Comparison of ENCODE assay signal across 20 cellular contexts in the genomic region with DNA sequence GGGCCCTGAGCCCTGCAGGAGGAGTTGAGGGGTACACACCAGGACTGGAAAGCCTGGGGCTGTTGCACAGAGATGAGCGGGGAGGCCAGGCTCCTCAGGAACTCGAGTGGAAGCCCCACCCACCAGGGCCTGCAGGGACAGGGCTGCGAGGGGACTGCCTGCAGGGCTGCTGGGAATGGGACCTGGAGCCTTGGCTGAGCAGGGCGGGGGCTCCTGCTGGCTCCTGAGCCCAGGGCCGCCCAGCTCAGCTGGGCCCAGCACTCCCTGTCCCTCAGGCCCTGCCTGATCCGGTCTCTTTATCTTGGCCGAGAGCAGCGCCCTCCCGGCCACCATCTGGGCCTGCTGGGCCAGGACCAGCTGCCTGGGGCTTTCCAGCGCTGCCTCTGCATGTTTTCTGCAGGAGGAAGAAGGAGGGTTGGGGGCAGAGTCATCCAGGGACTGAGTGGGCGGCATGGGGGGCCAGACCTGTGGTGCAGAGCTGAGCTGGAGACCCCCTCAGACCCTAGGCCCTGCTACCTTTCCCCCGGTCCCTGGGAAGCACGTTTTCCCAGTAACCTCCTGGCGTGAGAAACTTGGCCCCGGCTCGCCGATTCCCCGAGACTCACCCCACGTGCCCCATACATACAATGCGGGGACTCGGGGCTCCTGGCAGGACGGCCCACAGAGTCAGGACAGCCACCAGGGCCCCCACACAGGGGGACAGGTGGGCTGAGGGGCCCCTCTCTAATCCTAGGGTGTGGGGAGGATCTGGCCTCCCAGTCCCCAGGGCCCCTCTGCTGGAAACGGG. TPM values are rescaled to one million over a fixed set of nuclear protein-coding genes. Genes with fewer than 3 reads are reported as not detected.
DNase-seq lines count a peak whose midpoint lies in the region; ATAC-seq, FAIRE-seq and TF ChIP-seq lines count a peak whose summit lies in the region.
"Had no signal": no experiment of that assay in that cellular context is flagged by ENCODE, and none has a peak within 500 bp of the region (broad histone marks: within the 10 kb centered on the region; RNA-seq: fewer than 3 reads in every experiment).

No MANE protein-coding gene starts in this region.

- no peak overlapping the region for H4K91ac ChIP-seq in neuronal stem cell (ENCODE audit: low read depth, low read length, poor library complexity)

- peaks cover 4% of the 10 kb centered on the region for H3K9me3 Mint-ChIP-seq in activated CD4-positive, alpha-beta memory T cell treated with anti-CD3 and anti-CD28 coated beads for 36 hours
- peaks cover 4% of the 10 kb centered on the region for H3K9me3 Mint-ChIP-seq in T-helper 2 cell treated with Interferon-gamma antibody and Interleukin-4, amounts not matched to agents 5 μg/mL and 100 μg/mL, for 36 hours
- H3K9me3 Mint-ChIP-seq: endodermal cell had no signal

- peak overlapping the region; percentile 94 for H3K14ac ChIP-seq in neuronal stem cell (ENCODE audit: low read length)

- peak overlapping the region; percentile 73 for H2BK12ac ChIP-seq in neuronal stem cell (ENCODE audit: low read length)

- peak overlapping the region; percentile 94 for H2BK15ac ChIP-seq in neuronal stem cell (ENCODE audit: low read length)

- intact Hi-C loops in Right ventricle myocardium superior (cut with DNase I) (no loop called here), cardiac septum (cut with DNase I) (no loop called here)
- intact Hi-C loops in activated CD4-positive, alpha-beta memory T cell treated with anti-CD3 and anti-CD28 coated beads for 36 hours (cut with micrococcal nuclease): no loop called here

- ATAC-seq in Right ventricle myocardium superior (ENCODE audit: poor library complexity): peak; percentile 77
- ATAC-seq: A549 had no signal

- H3K79me1 ChIP-seq in neuronal stem cell (ENCODE audit: low read depth, low read length): peaks cover 3% of the 10 kb centered on the region

- no peaks in the 10 kb centered on the region for H3K27me3 Mint-ChIP-seq in activated CD4-positive, alpha-beta memory T cell treated with anti-CD3 and anti-CD28 coated beads for 36 hours
- H3K27me3 Mint-ChIP-seq in T-helper 2 cell treated with Interferon-gamma antibody and Interleukin-4, amounts not matched to agents 5 μg/mL and 100 μg/mL, for 36 hours (ENCODE audit: low read depth): peaks cover 5% of the 10 kb centered on the region

- no peak overlapping the region for H4K8ac ChIP-seq in neuronal stem cell (ENCODE audit: low read depth, low read length)

- CTCF ChIA-PET in activated CD4-positive, alpha-beta memory T cell treated with anti-CD3 and anti-CD28 coated beads for 36 hours (lab: Charles Lee): interaction anchor here (1.3 kb wide), 1 partner anchor 74 kb away, joined by 3 read pairs; no protein-coding TSS in a partner anchor

- H3K27ac ChIP-seq in neuronal stem cell (replicated peaks; ENCODE audit: low read length): no peak overlapping the region
- no peak overlapping the region for H3K27ac ChIP-seq in brain microvascular endothelial cell
- H3K27ac ChIP-seq: A549, sigmoid colon had no signal

- peak overlapping the region; percentile 10 for H3K4ac ChIP-seq in neuronal stem cell (ENCODE audit: low read length)

- no peaks in the 10 kb centered on the region for H3K36me3 Mint-ChIP-seq in activated CD4-positive, alpha-beta memory T cell treated with anti-CD3 and anti-CD28 coated beads for 36 hours
- H3K36me3 Mint-ChIP-seq in T-helper 2 cell treated with Interferon-gamma antibody and Interleukin-4, amounts not matched to agents 5 μg/mL and 100 μg/mL, for 36 hours (ENCODE audit: low read depth): no peaks in the 10 kb centered on the region

- DNase-seq in Right ventricle myocardium superior (peak; percentile 80), cardiac septum (ENCODE audit: low spot score) (no peak), frontal cortex (ENCODE audit: low spot score in 2 of 2) (peak; percentile 65 to 74), neuronal stem cell (ENCODE audit: low spot score) (no peak), brain microvascular endothelial cell (no peak)
- DNase-seq in stimulated activated CD8-positive, alpha-beta memory T cell treated with anti-CD3 and anti-CD28 coated beads, Interleukin-4, amount 100 ng/mL, for 48 hours: no peak
- DNase-seq in activated CD4-positive, alpha-beta memory T cell treated with anti-CD3 and anti-CD28 coated beads for 36 hours: no peak
- DNase-seq in T-helper 2 cell treated with Interferon-gamma antibody and Interleukin-4, amounts not matched to agents 5 μg/mL and 100 μg/mL, for 36 hours (ENCODE audit: low spot score): no peak
- DNase-seq: activated CD4-positive, alpha-beta T cell treated with anti-CD3 and anti-CD28 coated beads, Interleukin-2, amount 50 U/mL, for 4 hours; activated effector memory CD4-positive, alpha-beta T cell treated with Interleukin-2 at 50 U/mL for 16 hours; endodermal cell; naive B cell; NCI-H2029 treated with DMSO at 0.1 percent for 48 hours; NCI-H748 treated with DMSO at 0.1 percent for 48 hours; sigmoid colon; stimulated activated naive CD4-positive, alpha-beta T cell treated with Interleukin-2 at 50 U/mL for 16 hours had no signal

- H3K27ac Mint-ChIP-seq in activated CD4-positive, alpha-beta memory T cell treated with anti-CD3 and anti-CD28 coated beads for 36 hours: no peak overlapping the region
- no peak overlapping the region for H3K27ac Mint-ChIP-seq in T-helper 2 cell treated with Interferon-gamma antibody and Interleukin-4, amounts not matched to agents 5 μg/mL and 100 μg/mL, for 36 hours
- H3K27ac Mint-ChIP-seq: endodermal cell, naive B cell had no signal

- peaks cover 0 to 1% of the 10 kb centered on the region in 2 donors for H3K9me3 ChIP-seq in neuronal stem cell (replicated peaks in 1 of 2; ENCODE audit: control insufficient read depth in 2 of 2, insufficient read depth in 1 of 2, low read depth in 1 of 2, low read length in 2 of 2)
- H3K9me3 ChIP-seq: A549, sigmoid colon had no signal

- WGBS in neuronal stem cell (ENCODE audit: extremely low coverage in 2 of 2, insufficient read length in 2 of 2, insufficient replicate concordance in 1 of 2), 2 donors: no CpG with 5 or more reads among the region's 23 CpGs

- H2AFZ ChIP-seq in neuronal stem cell (ENCODE audit: low read length): no peak overlapping the region

- H3K4me3 Mint-ChIP-seq in activated CD4-positive, alpha-beta memory T cell treated with anti-CD3 and anti-CD28 coated beads for 36 hours: no peak overlapping the region
- no peak overlapping the region for H3K4me3 Mint-ChIP-seq in T-helper 2 cell treated with Interferon-gamma antibody and Interleukin-4, amounts not matched to agents 5 μg/mL and 100 μg/mL, for 36 hours
- H3K4me3 Mint-ChIP-seq: endodermal cell, naive B cell had no signal

- POLR2A ChIA-PET in activated CD4-positive, alpha-beta memory T cell treated with anti-CD3 and anti-CD28 coated beads for 36 hours (lab: Charles Lee): interaction anchor here (1.2 kb wide), 1 partner anchor 13 kb away, joined by 3 read pairs; no protein-coding TSS in a partner anchor

- H3K4me3 ChIP-seq in neuronal stem cell (ENCODE audit: low read length in 2 of 2) (no peak overlapping the region), brain microvascular endothelial cell (ENCODE audit: low read depth, low read length) (no peak overlapping the region)
- H3K4me3 ChIP-seq: A549, sigmoid colon had no signal

- H3K18ac ChIP-seq in neuronal stem cell (ENCODE audit: low read length): peak overlapping the region; percentile 95

- H3K9ac ChIP-seq in neuronal stem cell (ENCODE audit: low read depth, low read length, poor library complexity): peak overlapping the region; percentile 60

- peak overlapping the region; percentile 47 for H2BK120ac ChIP-seq in neuronal stem cell (ENCODE audit: low read depth, low read length)

- no peak for TF ChIP-seq CTCF in brain microvascular endothelial cell (IDR thresholded peaks at IDR 0.05; ENCODE audit: low read depth, low read length, missing control alignments)

- H3K36me3 ChIP-seq in neuronal stem cell (replicated peaks in 1 of 2; ENCODE audit: control insufficient read depth in 2 of 2, insufficient read depth in 2 of 2, low read length in 2 of 2) (no peaks in the 10 kb centered on the region), brain microvascular endothelial cell (replicated peaks) (no peaks in the 10 kb centered on the region)
- H3K36me3 ChIP-seq: sigmoid colon had no signal

- FAIRE-seq in frontal cortex (lab: Jason Lieb, UNC): no peak
- FAIRE-seq: A549, keratinocyte had no signal

- no peak overlapping the region for H3K4me2 ChIP-seq in neuronal stem cell (ENCODE audit: insufficient read depth, low read length, poor library complexity, severe bottlenecking)
- H3K4me2 ChIP-seq: A549 had no signal

- H3K27me3 ChIP-seq in neuronal stem cell (ENCODE audit: control insufficient read depth in 3 of 3, insufficient read depth in 3 of 3, low read depth in 1 of 3, low read length in 3 of 3) (peaks cover 0 to 21% (median 0%) of the 10 kb centered on the region in 3 experiments), brain microvascular endothelial cell (replicated peaks) (no peaks in the 10 kb centered on the region)

- H3K4me1 Mint-ChIP-seq in activated CD4-positive, alpha-beta memory T cell treated with anti-CD3 and anti-CD28 coated beads for 36 hours (ENCODE audit: low read depth): peaks cover 31% of the 10 kb centered on the region
- H3K4me1 Mint-ChIP-seq in T-helper 2 cell treated with Interferon-gamma antibody and Interleukin-4, amounts not matched to agents 5 μg/mL and 100 μg/mL, for 36 hours (ENCODE audit: low read depth): peaks cover 23% of the 10 kb centered on the region

- in situ Hi-C loops in brain microvascular endothelial cell (cut with HindIII; ENCODE audit: low pct_ligation_motif_present, low sequenced_read_pairs): no loop called here

- H2BK5ac ChIP-seq in neuronal stem cell (ENCODE audit: low read length): peak overlapping the region; percentile 87

- H2AK5ac ChIP-seq in neuronal stem cell (ENCODE audit: low read depth, low read length): peak overlapping the region; percentile 97

- peak overlapping the region; percentile 80 for H3K23ac ChIP-seq in neuronal stem cell (ENCODE audit: low read depth, low read length, poor library complexity)

- peaks cover 8 to 15% of the 10 kb centered on the region in 2 donors for H3K4me1 ChIP-seq in neuronal stem cell (ENCODE audit: control insufficient read depth in 2 of 2, insufficient read depth in 1 of 2, low read depth in 1 of 2, low read length in 2 of 2)

RNA-seq across cellular contexts. Expression of a gene that starts 9.4 kb away (rescaled TPM):
- 2.1 TPM for total RNA-seq in Right ventricle myocardium superior
- total RNA-seq in cardiac septum: 20.7 TPM
- total RNA-seq in frontal cortex: not detected
- 0.07 TPM for polyA plus RNA-seq in neuronal stem cell (2013, experiment 1 of 2)
- polyA plus RNA-seq in neuronal stem cell (2013, experiment 2 of 2): 0.12 TPM
- total RNA-seq in activated CD4-positive, alpha-beta memory T cell treated with anti-CD3 and anti-CD28 coated beads for 36 hours: 1 to 10 TPM; 1.6 to 2.1 TPM
- total RNA-seq: glomerular endothelial cell, M059J had no signal
- polyA plus RNA-seq: keratinocyte had no signal

RNA-seq across cellular contexts. Expression of a gene that starts 15.8 kb away (rescaled TPM):
- total RNA-seq in Right ventricle myocardium superior: 6,152 TPM
- 1,323 TPM for total RNA-seq in cardiac septum
- total RNA-seq in frontal cortex: 61.1 TPM
- 0.33 TPM for polyA plus RNA-seq in neuronal stem cell (2013, experiment 1 of 2)
- 0.42 TPM for polyA plus RNA-seq in neuronal stem cell (2013, experiment 2 of 2)
- total RNA-seq in activated CD4-positive, alpha-beta memory T cell treated with anti-CD3 and anti-CD28 coated beads for 36 hours: not detected
- total RNA-seq: glomerular endothelial cell, M059J had no signal
- polyA plus RNA-seq: keratinocyte had no signal

RNA-seq across cellular contexts. Expression of a gene that starts 16.4 kb away (rescaled TPM):
- total RNA-seq in Right ventricle myocardium superior (1.1 TPM), cardiac septum (3.4 TPM), frontal cortex (not detected)
- polyA plus RNA-seq in neuronal stem cell (2013, experiment 1 of 2): 0.31 TPM
- polyA plus RNA-seq in neuronal stem cell (2013, experiment 2 of 2): 0.22 TPM
- under 1 TPM; 0.90 to 0.94 TPM for total RNA-seq in activated CD4-positive, alpha-beta memory T cell treated with anti-CD3 and anti-CD28 coated beads for 36 hours
- total RNA-seq: glomerular endothelial cell, sigmoid colon had no signal

RNA-seq across cellular contexts. Expression of a gene that starts 16.9 kb away (rescaled TPM):
- total RNA-seq in Right ventricle myocardium superior (142 TPM), cardiac septum (162 TPM), frontal cortex (62.4 TPM)
- polyA plus RNA-seq in neuronal stem cell (2013, experiment 1 of 2): 33.3 TPM
- polyA plus RNA-seq in neuronal stem cell (2013, experiment 2 of 2): 31.2 TPM
- 10 to 100 TPM; 66.8 to 69.4 TPM for total RNA-seq in activated CD4-positive, alpha-beta memory T cell treated with anti-CD3 and anti-CD28 coated beads for 36 hours

RNA-seq across cellular contexts. Expression of a gene that starts 21.3 kb away (rescaled TPM):
- total RNA-seq in Right ventricle myocardium superior (9.7 TPM), cardiac septum (5.9 TPM), frontal cortex (0.82 TPM)
- 0.07 TPM for polyA plus RNA-seq in neuronal stem cell (2013, experiment 1 of 2)
- 0.07 TPM for polyA plus RNA-seq in neuronal stem cell (2013, experiment 2 of 2)
- total RNA-seq in activated CD4-positive, alpha-beta memory T cell treated with anti-CD3 and anti-CD28 coated beads for 36 hours: not detected
- total RNA-seq: glomerular endothelial cell, M059J had no signal
- polyA plus RNA-seq: keratinocyte had no signal

Comparison
In these comparisons a context has a peak if more than half of its experiments do, and no peak if none do; other contexts are left out.
1. DNase-seq: peak in Right ventricle myocardium superior (single experiment) and frontal cortex (2 of 2); none in cardiac septum (single experiment), neuronal stem cell (single experiment), brain microvascular endothelial cell (single experiment), stimulated activated CD8-positive, alpha-beta memory T cell treated with anti-CD3 and anti-CD28 coated beads, Interleukin-4, amount 100 ng/mL, for 48 hours (single experiment), activated CD4-positive, alpha-beta memory T cell treated with anti-CD3 and anti-CD28 coated beads for 36 hours (single experiment) and T-helper 2 cell treated with Interferon-gamma antibody and Interleukin-4, amounts not matched to agents 5 μg/mL and 100 μg/mL, for 36 hours (single experiment).
2. RNA of a gene that starts 15.8 kb away (total RNA-seq): 6,152 TPM in Right ventricle myocardium superior (single experiment), 1,323 TPM in cardiac septum (single experiment) and 61.1 TPM in frontal cortex (single experiment); not detected in activated CD4-positive, alpha-beta memory T cell treated with anti-CD3 and anti-CD28 coated beads for 36 hours; every median in the first group is over 10 times any median in the second.